35 cellular contexts compared by ENCODE assay signal in the genomic region with DNA sequence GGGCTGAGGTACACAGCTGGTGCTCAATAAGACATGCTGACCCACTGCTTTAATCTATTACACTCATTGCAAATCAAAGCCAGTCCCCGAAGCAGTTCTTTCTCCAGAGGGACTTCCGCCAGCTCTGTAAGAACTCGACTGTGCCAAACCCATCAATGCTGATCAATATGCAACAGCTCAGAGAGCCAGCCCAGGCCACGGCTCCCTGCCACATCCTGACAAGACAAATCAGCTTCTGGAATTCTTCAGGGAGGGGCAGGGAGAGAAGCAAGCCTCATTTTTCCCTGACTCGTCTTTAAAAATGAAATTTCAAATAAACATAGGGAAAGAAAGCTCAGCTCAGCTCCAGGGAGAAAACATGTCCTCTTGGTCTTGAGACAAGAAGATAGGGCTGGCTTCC. TPM values are rescaled to one million over a fixed set of nuclear protein-coding genes. Genes with fewer than 3 reads are reported as not detected.
"Had no signal": no experiment of that assay in that cellular context is flagged by ENCODE, and none has a peak within 500 bp of the region (broad histone marks: within the 10 kb centered on the region; RNA-seq: fewer than 3 reads in every experiment).

No MANE protein-coding gene starts in this region.

- H3K9me3 ChIP-seq: colonic mucosa, esophagus squamous epithelium, gastrocnemius medialis had no signal

- FAIRE-seq: endometrium, endothelial cell of umbilical vein had no signal

- DNase-seq: activated CD4-positive, alpha-beta memory T cell treated with anti-CD3 and anti-CD28 coated beads for 36 hours; activated CD4-positive, alpha-beta T cell treated with anti-CD3 and anti-CD28 coated beads for 36 hours; activated CD4-positive, alpha-beta T cell treated with anti-CD3 and anti-CD28 coated beads, Interleukin-2, amount 10 ng/mL, durations not matched to agents 24 days and 14 days; activated CD4-positive, CD25-positive, alpha-beta regulatory T cell; activated CD4-positive, CD25-positive, alpha-beta regulatory T cell treated with anti-CD3 and anti-CD28 coated beads, Interleukin-2, amount 50 U/mL, for 72 hours; activated CD8-positive, alpha-beta memory T cell treated with anti-CD3 and anti-CD28 coated beads, Interleukin-2, amount 10 ng/mL, durations not matched to agents 7 days and 5 days; activated CD8-positive, alpha-beta memory T cell treated with anti-CD3 and anti-CD28 coated beads, Interleukin-2, amount 50 U/mL, for 4 hours; activated CD8-positive, alpha-beta T cell treated with anti-CD3 and anti-CD28 coated beads, Interleukin-2, amount 10 ng/mL, durations not matched to agents 7 days and 5 days; activated gamma-delta T cell; activated naive CD4-positive, alpha-beta T cell; activated naive CD4-positive, alpha-beta T cell treated with anti-CD3 and anti-CD28 coated beads, Interleukin-2, amount 10 ng/mL, durations not matched to agents 7 days and 5 days; activated naive CD8-positive, alpha-beta T cell treated with anti-CD3 and anti-CD28 coated beads, Interleukin-2, amount 10 ng/mL, durations not matched to agents 7 days and 5 days; activated T-cell treated with anti-CD3 and anti-CD28 coated beads, Interleukin-2, amount 50 U/mL, for 1 hour; activated T-cell treated with anti-CD3 and anti-CD28 coated beads, Interleukin-2, amount 50 U/mL, for 48 hours; central memory CD4-positive, alpha-beta T cell; cerebellar nuclear complex; colonic mucosa; effector CD8-positive, alpha-beta T cell; esophagus squamous epithelium; foreskin keratinocyte; gastrocnemius medialis; glutamatergic neuron; heart left ventricle; T-helper 2 cell had no signal

- ATAC-seq: activated CD4-positive, alpha-beta T cell treated with anti-CD3 and anti-CD28 coated beads for 36 hours; activated CD8-positive, alpha-beta memory T cell treated with anti-CD3 and anti-CD28 coated beads, Interleukin-2, amount 10 ng/mL, durations not matched to agents 7 days and 5 days; activated CD8-positive, alpha-beta T cell treated with anti-CD3 and anti-CD28 coated beads, Interleukin-2, amount 10 ng/mL, durations not matched to agents 7 days and 5 days; activated naive CD4-positive, alpha-beta T cell treated with anti-CD3 and anti-CD28 coated beads, Interleukin-2, amount 50 U/mL, for 72 hours; foreskin keratinocyte; gastrocnemius medialis; heart left ventricle had no signal

- H3K4me1 ChIP-seq: breast epithelium, colonic mucosa, foreskin keratinocyte had no signal

- H3K36me3 ChIP-seq: ascending aorta, breast epithelium, cardiac muscle cell, colonic mucosa, esophagus squamous epithelium, gastrocnemius medialis, heart left ventricle had no signal

- H3K27ac ChIP-seq: breast epithelium, cardiac muscle cell, colonic mucosa, epithelial cell of prostate, esophagus squamous epithelium, foreskin keratinocyte, gastrocnemius medialis, heart left ventricle had no signal

- H3K4me3 ChIP-seq: ascending aorta, breast epithelium, cardiac muscle cell, colonic mucosa, esophagus squamous epithelium, gastrocnemius medialis, heart left ventricle had no signal

- H3K27me3 ChIP-seq: ascending aorta, gastrocnemius medialis had no signal

RNA-seq across cellular contexts. Expression of gene ADRA2C, which starts 5.4 kb away (rescaled TPM):
- total RNA-seq: activated CD4-positive, alpha-beta memory T cell treated with anti-CD3 and anti-CD28 coated beads for 36 hours; activated CD4-positive, alpha-beta T cell treated with anti-CD3 and anti-CD28 coated beads for 36 hours; activated CD4-positive, alpha-beta T cell treated with anti-CD3 and anti-CD28 coated beads, Interleukin-2, amount 10 ng/mL, durations not matched to agents 24 days and 14 days; activated CD8-positive, alpha-beta memory T cell treated with anti-CD3 and anti-CD28 coated beads for 36 hours; activated CD8-positive, alpha-beta memory T cell treated with anti-CD3 and anti-CD28 coated beads, Interleukin-2, amount 10 ng/mL, durations not matched to agents 7 days and 5 days; activated CD8-positive, alpha-beta T cell treated with anti-CD3 and anti-CD28 coated beads, Interleukin-2, amount 10 ng/mL, durations not matched to agents 7 days and 5 days; activated naive CD8-positive, alpha-beta T cell treated with anti-CD3 and anti-CD28 coated beads, Interleukin-2, amount 10 ng/mL, durations not matched to agents 7 days and 5 days; activated T-helper 1 cell treated with anti-CD3 and anti-CD28 coated beads, Interleukin-12 subunit alpha, Interleukin-12 subunit beta, Interleukin-2, Interleukin-4 antibody, amounts not matched to agents 30 ng/mL and 10 ng/mL and 1 ng/mL, durations not matched to agents 14 hours and 24 hours and 36 hours; activated T-helper 2 cell treated with anti-CD3 and anti-CD28 coated beads, Interferon-gamma antibody, Interleukin-2, Interleukin-4, amounts not matched to agents 10 μg/mL and 5 μg/mL and 100 μg/mL, durations not matched to agents 14 hours and 24 hours and 36 hours; T-helper 1 cell treated with Interleukin-12 subunit alpha and Interleukin-12 subunit beta and Interleukin-4 antibody, amounts not matched to agents 30 ng/mL and 1 ng/mL, for 36 hours had no signal
